ENCODE assay signal across 8 cellular contexts in genomic region chr13:97257800-97258799, GRCh38. TPM values are rescaled to one million over a fixed set of nuclear protein-coding genes. Genes with fewer than 3 reads are reported as not detected.
DNase-seq lines count a peak whose midpoint lies in the region; ATAC-seq and TF ChIP-seq lines count a peak whose summit lies in the region.

No MANE protein-coding gene starts in this region.

- peaks cover 2% of the 10 kb centered on the region; the same call in 1 of the 2 replicates for H3K36me3 ChIP-seq in Caco-2 (ENCODE audit: control insufficient read depth, insufficient read depth, low read length)

- H3K27me3 ChIP-seq in Caco-2 (replicated peaks; ENCODE audit: control insufficient read depth, insufficient read depth, low read length) = no peaks in the 10 kb centered on the region

- H3K4me3 Mint-ChIP-seq in Caco-2 (ENCODE audit: unreplicated experiment) = peak overlapping the region; percentile 62
- H3K4me3 Mint-ChIP-seq in WTC11 = no peak overlapping the region

- H3K4me3 ChIP-seq in Caco-2 (ENCODE audit: low read depth, low read length) (no peak overlapping the region), fibroblast of villous mesenchyme (ENCODE audit: low read depth, low read length) (peak overlapping the region; percentile 13)

- H3K4me1 Mint-ChIP-seq in Caco-2 (ENCODE audit: low read depth, unreplicated experiment) (peaks cover 70% of the 10 kb centered on the region), WTC11 (peaks cover 32% of the 10 kb centered on the region)

- H3K9me3 ChIP-seq in Caco-2 = no peaks in the 10 kb centered on the region

- POLR2A ChIA-PET in Caco-2 (lab: Charles Lee) = interaction anchor here (1.0 to 1.2 kb wide), 2 partner anchors 36 to 175 kb away, joined by 3 to 4 read pairs; partner anchors contain the start of gene MBNL2
- POLR2A ChIA-PET in WTC11 (lab: Charles Lee) = no interaction called here

- H3K27me3 Mint-ChIP-seq in Caco-2 (ENCODE audit: insufficient read depth, unreplicated experiment) (no peaks in the 10 kb centered on the region), WTC11 (ENCODE audit: low read depth) (peaks cover 20% of the 10 kb centered on the region)

- H3K9me3 Mint-ChIP-seq in Caco-2 (ENCODE audit: unreplicated experiment) (no peaks in the 10 kb centered on the region), WTC11 (no peaks in the 10 kb centered on the region)

- H3K36me3 Mint-ChIP-seq in Caco-2 (ENCODE audit: insufficient read depth, unreplicated experiment) = peaks cover 39% of the 10 kb centered on the region
- no peaks in the 10 kb centered on the region for H3K36me3 Mint-ChIP-seq in WTC11

- TF ChIP-seq CTCF in Caco-2 (IDR thresholded peaks at IDR 0.05; ENCODE audit: insufficient read depth in 1 of 2, low read depth in 1 of 2, low read length in 1 of 2, severe bottlenecking in 1 of 2, unreplicated experiment in 1 of 2) (peak in 1 of 2 experiments; percentile 12), WTC11 (IDR thresholded peaks at IDR 0.05) (no peak), fibroblast of villous mesenchyme (IDR thresholded peaks at IDR 0.05; ENCODE audit: insufficient read depth, low read depth, low read length) (peak; percentile 31)

- BruUV-seq in Caco-2 (replicated peaks; lab: Mats Ljungman, UMichigan) = TSS peak; percentile 23

- intact Hi-C loops in Caco-2 (cut with micrococcal nuclease; ENCODE audit: unreplicated experiment) = loop anchor here (1.0 to 10.0 kb wide), 3 partner anchors 16 to 333 kb away; no protein-coding TSS in a partner anchor

- CTCF ChIA-PET in Caco-2 (lab: Charles Lee) = no interaction called here
- CTCF ChIA-PET in WTC11 (lab: Charles Lee) = interaction anchor here (1.9 to 4.0 kb wide), 3 partner anchors 10 to 148 kb away, joined by 5 to 26 read pairs (median 11); partner anchors contain the start of gene MBNL2

- peaks cover 76% of the 10 kb centered on the region for H3K4me1 ChIP-seq in Caco-2

- H3K27ac Mint-ChIP-seq in Caco-2 (ENCODE audit: unreplicated experiment) (peak overlapping the region; percentile 98), WTC11 (no peak overlapping the region)

- ATAC-seq in GM19397 (IDR thresholded peaks at IDR 0.05; ENCODE audit: unreplicated experiment) (peak; percentile 47), HG03280 (IDR thresholded peaks at IDR 0.05; ENCODE audit: unreplicated experiment) (peak; percentile 69), WTC11 (peak; percentile 92)

- peak; percentile 86 to 88 for DNase-seq in Caco-2
- peak; percentile 55 for DNase-seq in WTC11 (ENCODE audit: low spot score)
- DNase-seq in fibroblast of villous mesenchyme (ENCODE audit: low read depth) = peak; percentile 97
- peak; percentile 99 for DNase-seq in pulmonary artery endothelial cell (ENCODE audit: low read depth, low spot score)
- DNase-seq in NCI-H1694 (lab: John Stamatoyannopoulos, UW) = no peak
- no peak for DNase-seq in RPMI8226

TF ChIP-seq in WTC11, 78 proteins besides CTCF, POLR2A, EP300 and RAD21:
- TF ChIP-seq GABPB1 (CRISPR knock-in tag; IDR thresholded peaks at IDR 0.05) = peak; percentile 87
- no peak for TF ChIP-seq ZNF263 (CRISPR knock-in tag; IDR thresholded peaks at IDR 0.05; ENCODE audit: low read depth)

RNA-seq across cellular contexts. Expression of gene MBNL2, which starts 36.0 kb away (rescaled TPM):
- 41.6 TPM in 2 replicates for total RNA-seq in Caco-2 (2022)
- total RNA-seq in WTC11 (2021) = 0.85 to 1.9 TPM (median 1.7 TPM) in 3 replicates
- 70.5 and 120 TPM in 2 replicates for total RNA-seq in fibroblast of villous mesenchyme
- 50.4 and 76.9 TPM in 2 replicates for total RNA-seq in pulmonary artery endothelial cell

Comparison
In these comparisons a context has a peak if more than half of its experiments do, and no peak if none do; other contexts are left out.
1. DNase-seq: peak in Caco-2 (2 of 2), WTC11 (single experiment), fibroblast of villous mesenchyme (single experiment) and pulmonary artery endothelial cell (single experiment); none in NCI-H1694 (single experiment) and RPMI8226 (single experiment).
2. RNA of gene MBNL2, which starts 36.0 kb away (total RNA-seq): 70.5 to 120 TPM in fibroblast of villous mesenchyme, 50.4 to 76.9 TPM in pulmonary artery endothelial cell and 41.6 TPM in Caco-2; 0.85 to 1.9 TPM in WTC11; every median in the first group is over 10 times any median in the second.
3. Peak in every context shown above with its lines, with median percentiles within 50 percentile points of each other: ATAC-seq.